ENCODE assay signal across 1 cellular context in genomic region chr3:45508659-45509037, GRCh38.
TF ChIP-seq lines count a peak whose summit lies in the region.

No MANE protein-coding gene starts in this region.

TF ChIP-seq in GM23338, 12 proteins besides CTCF, POLR2A, EP300 and RAD21 (continued from another document):
- TF ChIP-seq, protein P1, sequence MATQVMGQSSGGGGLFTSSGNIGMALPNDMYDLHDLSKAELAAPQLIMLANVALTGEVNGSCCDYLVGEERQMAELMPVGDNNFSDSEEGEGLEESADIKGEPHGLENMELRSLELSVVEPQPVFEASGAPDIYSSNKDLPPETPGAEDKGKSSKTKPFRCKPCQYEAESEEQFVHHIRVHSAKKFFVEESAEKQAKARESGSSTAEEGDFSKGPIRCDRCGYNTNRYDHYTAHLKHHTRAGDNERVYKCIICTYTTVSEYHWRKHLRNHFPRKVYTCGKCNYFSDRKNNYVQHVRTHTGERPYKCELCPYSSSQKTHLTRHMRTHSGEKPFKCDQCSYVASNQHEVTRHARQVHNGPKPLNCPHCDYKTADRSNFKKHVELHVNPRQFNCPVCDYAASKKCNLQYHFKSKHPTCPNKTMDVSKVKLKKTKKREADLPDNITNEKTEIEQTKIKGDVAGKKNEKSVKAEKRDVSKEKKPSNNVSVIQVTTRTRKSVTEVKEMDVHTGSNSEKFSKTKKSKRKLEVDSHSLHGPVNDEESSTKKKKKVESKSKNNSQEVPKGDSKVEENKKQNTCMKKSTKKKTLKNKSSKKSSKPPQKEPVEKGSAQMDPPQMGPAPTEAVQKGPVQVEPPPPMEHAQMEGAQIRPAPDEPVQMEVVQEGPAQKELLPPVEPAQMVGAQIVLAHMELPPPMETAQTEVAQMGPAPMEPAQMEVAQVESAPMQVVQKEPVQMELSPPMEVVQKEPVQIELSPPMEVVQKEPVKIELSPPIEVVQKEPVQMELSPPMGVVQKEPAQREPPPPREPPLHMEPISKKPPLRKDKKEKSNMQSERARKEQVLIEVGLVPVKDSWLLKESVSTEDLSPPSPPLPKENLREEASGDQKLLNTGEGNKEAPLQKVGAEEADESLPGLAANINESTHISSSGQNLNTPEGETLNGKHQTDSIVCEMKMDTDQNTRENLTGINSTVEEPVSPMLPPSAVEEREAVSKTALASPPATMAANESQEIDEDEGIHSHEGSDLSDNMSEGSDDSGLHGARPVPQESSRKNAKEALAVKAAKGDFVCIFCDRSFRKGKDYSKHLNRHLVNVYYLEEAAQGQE (IDR thresholded peaks at IDR 0.05; ENCODE audit: unreplicated experiment), result no peak
- TF ChIP-seq POLR2AphosphoS5 (IDR thresholded peaks at IDR 0.05; ENCODE audit: low read depth) (no peak), NANOG (IDR thresholded peaks at IDR 0.05; ENCODE audit: borderline replicate concordance) (no peak), ZNF331 (CRISPR knock-in tag; IDR thresholded peaks at IDR 0.05; ENCODE audit: low read depth) (no peak), ZNF114 (CRISPR knock-in tag; IDR thresholded peaks at IDR 0.05) (no peak), EZH2 (IDR thresholded peaks at IDR 0.05; ENCODE audit: low read depth, unreplicated experiment) (no peak), JUNB (IDR thresholded peaks at IDR 0.05; ENCODE audit: unreplicated experiment) (no peak), CREB1 (CRISPR knock-in tag; IDR thresholded peaks at IDR 0.05; ENCODE audit: low read depth) (no peak)
- TF ChIP-seq, protein P2, sequence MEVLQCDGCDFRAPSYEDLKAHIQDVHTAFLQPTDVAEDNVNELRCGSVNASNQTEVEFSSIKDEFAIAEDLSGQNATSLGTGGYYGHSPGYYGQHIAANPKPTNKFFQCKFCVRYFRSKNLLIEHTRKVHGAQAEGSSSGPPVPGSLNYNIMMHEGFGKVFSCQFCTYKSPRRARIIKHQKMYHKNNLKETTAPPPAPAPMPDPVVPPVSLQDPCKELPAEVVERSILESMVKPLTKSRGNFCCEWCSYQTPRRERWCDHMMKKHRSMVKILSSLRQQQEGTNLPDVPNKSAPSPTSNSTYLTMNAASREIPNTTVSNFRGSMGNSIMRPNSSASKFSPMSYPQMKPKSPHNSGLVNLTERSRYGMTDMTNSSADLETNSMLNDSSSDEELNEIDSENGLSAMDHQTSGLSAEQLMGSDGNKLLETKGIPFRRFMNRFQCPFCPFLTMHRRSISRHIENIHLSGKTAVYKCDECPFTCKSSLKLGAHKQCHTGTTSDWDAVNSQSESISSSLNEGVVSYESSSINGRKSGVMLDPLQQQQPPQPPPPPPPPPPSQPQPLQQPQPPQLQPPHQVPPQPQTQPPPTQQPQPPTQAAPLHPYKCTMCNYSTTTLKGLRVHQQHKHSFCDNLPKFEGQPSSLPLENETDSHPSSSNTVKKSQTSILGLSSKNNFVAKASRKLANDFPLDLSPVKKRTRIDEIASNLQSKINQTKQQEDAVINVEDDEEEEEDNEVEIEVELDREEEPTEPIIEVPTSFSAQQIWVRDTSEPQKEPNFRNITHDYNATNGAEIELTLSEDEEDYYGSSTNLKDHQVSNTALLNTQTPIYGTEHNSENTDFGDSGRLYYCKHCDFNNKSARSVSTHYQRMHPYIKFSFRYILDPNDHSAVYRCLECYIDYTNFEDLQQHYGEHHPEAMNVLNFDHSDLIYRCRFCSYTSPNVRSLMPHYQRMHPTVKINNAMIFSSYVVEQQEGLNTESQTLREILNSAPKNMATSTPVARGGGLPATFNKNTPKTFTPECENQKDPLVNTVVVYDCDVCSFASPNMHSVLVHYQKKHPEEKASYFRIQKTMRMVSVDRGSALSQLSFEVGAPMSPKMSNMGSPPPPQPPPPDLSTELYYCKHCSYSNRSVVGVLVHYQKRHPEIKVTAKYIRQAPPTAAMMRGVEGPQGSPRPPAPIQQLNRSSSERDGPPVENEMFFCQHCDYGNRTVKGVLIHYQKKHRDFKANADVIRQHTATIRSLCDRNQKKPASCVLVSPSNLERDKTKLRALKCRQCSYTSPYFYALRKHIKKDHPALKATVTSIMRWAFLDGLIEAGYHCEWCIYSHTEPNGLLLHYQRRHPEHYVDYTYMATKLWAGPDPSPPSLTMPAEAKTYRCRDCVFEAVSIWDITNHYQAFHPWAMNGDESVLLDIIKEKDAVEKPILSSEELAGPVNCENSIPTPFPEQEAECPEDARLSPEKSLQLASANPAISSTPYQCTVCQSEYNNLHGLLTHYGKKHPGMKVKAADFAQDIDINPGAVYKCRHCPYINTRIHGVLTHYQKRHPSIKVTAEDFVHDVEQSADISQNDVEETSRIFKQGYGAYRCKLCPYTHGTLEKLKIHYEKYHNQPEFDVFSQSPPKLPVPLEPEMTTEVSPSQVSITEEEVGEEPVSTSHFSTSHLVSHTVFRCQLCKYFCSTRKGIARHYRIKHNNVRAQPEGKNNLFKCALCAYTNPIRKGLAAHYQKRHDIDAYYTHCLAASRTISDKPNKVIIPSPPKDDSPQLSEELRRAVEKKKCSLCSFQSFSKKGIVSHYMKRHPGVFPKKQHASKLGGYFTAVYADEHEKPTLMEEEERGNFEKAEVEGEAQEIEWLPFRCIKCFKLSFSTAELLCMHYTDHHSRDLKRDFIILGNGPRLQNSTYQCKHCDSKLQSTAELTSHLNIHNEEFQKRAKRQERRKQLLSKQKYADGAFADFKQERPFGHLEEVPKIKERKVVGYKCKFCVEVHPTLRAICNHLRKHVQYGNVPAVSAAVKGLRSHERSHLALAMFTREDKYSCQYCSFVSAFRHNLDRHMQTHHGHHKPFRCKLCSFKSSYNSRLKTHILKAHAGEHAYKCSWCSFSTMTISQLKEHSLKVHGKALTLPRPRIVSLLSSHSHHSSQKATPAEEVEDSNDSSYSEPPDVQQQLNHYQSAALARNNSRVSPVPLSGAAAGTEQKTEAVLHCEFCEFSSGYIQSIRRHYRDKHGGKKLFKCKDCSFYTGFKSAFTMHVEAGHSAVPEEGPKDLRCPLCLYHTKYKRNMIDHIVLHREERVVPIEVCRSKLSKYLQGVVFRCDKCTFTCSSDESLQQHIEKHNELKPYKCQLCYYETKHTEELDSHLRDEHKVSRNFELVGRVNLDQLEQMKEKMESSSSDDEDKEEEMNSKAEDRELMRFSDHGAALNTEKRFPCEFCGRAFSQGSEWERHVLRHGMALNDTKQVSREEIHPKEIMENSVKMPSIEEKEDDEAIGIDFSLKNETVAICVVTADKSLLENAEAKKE (CRISPR knock-in tag; IDR thresholded peaks at IDR 0.05), result no peak
